In the genomic region with DNA sequence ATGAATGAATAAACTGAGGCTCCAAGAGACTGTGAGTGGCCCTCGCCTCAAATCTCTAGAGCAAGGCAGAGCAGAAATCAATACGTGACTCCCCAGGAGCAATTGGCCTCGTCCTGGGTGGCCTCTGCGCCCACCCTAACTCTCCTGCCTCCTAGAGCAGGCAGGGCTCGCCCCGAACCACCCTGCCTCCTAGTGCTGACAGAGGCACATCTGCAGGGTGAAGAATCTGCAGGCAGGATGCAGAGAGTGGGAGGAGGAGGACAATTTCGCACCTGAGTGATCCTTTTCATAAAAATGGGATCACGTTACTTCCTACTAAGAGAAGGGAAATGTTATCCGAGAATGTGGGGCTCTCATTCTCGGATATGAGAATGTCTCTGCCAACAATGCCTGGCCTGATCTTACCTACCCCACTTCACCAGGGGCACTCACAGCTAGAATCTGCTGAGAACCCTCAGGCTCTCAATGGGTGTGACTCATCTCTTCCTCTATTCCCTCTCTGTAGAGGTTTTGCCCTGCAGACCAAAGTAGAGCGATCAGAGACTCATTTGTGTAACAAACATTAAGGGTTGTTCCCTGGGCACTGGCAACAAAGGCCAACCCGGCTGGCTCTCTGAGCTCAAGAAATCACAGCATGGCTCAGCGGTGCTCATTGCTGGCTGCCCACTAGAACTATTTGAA, we compare ENCODE assay signal across 9 cellular contexts.
DNase-seq lines count a peak whose midpoint lies in the region; ATAC-seq and TF ChIP-seq lines count a peak whose summit lies in the region.
"Had no signal": no experiment of that assay in that cellular context is flagged by ENCODE, and none has a peak within 500 bp of the region (broad histone marks: within the 10 kb centered on the region; RNA-seq: fewer than 3 reads in every experiment).

No MANE protein-coding gene starts in this region.

- H3K27me3 ChIP-seq in Peyer's patch (no peaks in the 10 kb centered on the region), lower lobe of right lung (ENCODE audit: low read depth) (no peaks in the 10 kb centered on the region), gastrocnemius medialis (no peaks in the 10 kb centered on the region)

- peak; percentile 50 for ATAC-seq in GM21825 (IDR thresholded peaks at IDR 0.05; ENCODE audit: unreplicated experiment)
- ATAC-seq in activated naive CD8-positive, alpha-beta T cell treated with anti-CD3 and anti-CD28 coated beads, Interleukin-2, amount 10 ng/mL, durations not matched to agents 7 days and 5 days (ENCODE audit: low read depth), result peak; percentile 77
- ATAC-seq in lower lobe of right lung, result peak; percentile 70 to 73
- ATAC-seq in gastrocnemius medialis, result no peak
- ATAC-seq: Panc1 had no signal

- TF ChIP-seq CTCF in Peyer's patch (IDR thresholded peaks at IDR 0.05) (no peak), lower lobe of right lung (IDR thresholded peaks at IDR 0.05) (no peak), gastrocnemius medialis (IDR thresholded peaks at IDR 0.05 in 4 of 5, conservative IDR thresholded peaks at IDR 0.05 in 1 of 5) (no peak)

- H3K4me3 Mint-ChIP-seq in activated naive CD8-positive, alpha-beta T cell treated with anti-CD3 and anti-CD28 coated beads, Interleukin-2, amount 10 ng/mL, durations not matched to agents 7 days and 5 days, result peak overlapping the region; percentile 74

- peaks cover 0 to 19% (median 10%) of the 10 kb centered on the region in 4 donors for H3K4me1 ChIP-seq in Peyer's patch
- peaks cover 12% of the 10 kb centered on the region for H3K4me1 ChIP-seq in lower lobe of right lung
- no peaks in the 10 kb centered on the region for H3K4me1 ChIP-seq in gastrocnemius medialis

- H3K9me3 ChIP-seq in Peyer's patch (no peaks in the 10 kb centered on the region), lower lobe of right lung (no peaks in the 10 kb centered on the region), gastrocnemius medialis (no peaks in the 10 kb centered on the region)

- peaks cover 50% of the 10 kb centered on the region for H3K4me1 Mint-ChIP-seq in activated naive CD8-positive, alpha-beta T cell treated with anti-CD3 and anti-CD28 coated beads, Interleukin-2, amount 10 ng/mL, durations not matched to agents 7 days and 5 days

- H3K27ac Mint-ChIP-seq in activated naive CD8-positive, alpha-beta T cell treated with anti-CD3 and anti-CD28 coated beads, Interleukin-2, amount 10 ng/mL, durations not matched to agents 7 days and 5 days, result peak overlapping the region; percentile 92

- in situ Hi-C loops in KBM-7 (cut with MboI; ENCODE audit: low pct_unique_long_range_greater_than_20kb, low sequenced_read_pairs), result no loop called here
- in situ Hi-C loops in gastrocnemius medialis (cut with MboI; ENCODE audit: low sequenced_read_pairs in 4 of 4), result no loop called here

- H3K36me3 ChIP-seq in Peyer's patch (no peaks in the 10 kb centered on the region), lower lobe of right lung (no peaks in the 10 kb centered on the region), gastrocnemius medialis (no peaks in the 10 kb centered on the region)

- H3K36me3 Mint-ChIP-seq in activated naive CD8-positive, alpha-beta T cell treated with anti-CD3 and anti-CD28 coated beads, Interleukin-2, amount 10 ng/mL, durations not matched to agents 7 days and 5 days, result peaks cover 13% of the 10 kb centered on the region

- peaks cover 2% of the 10 kb centered on the region for H3K9me3 Mint-ChIP-seq in activated naive CD8-positive, alpha-beta T cell treated with anti-CD3 and anti-CD28 coated beads, Interleukin-2, amount 10 ng/mL, durations not matched to agents 7 days and 5 days

- H3K27ac ChIP-seq in Peyer's patch (peak overlapping the region in 2 of 4 donors; percentile 35 to 75), lower lobe of right lung (peak overlapping the region; percentile 56), gastrocnemius medialis (no peak overlapping the region)

- intact Hi-C loops in lower lobe of right lung (cut with DNase I), result no loop called here
- intact Hi-C loops in gastrocnemius medialis (cut with DNase I; ENCODE audit: low total_unique reads), result no loop called here

- DNase-seq in EL (peak; percentile 73), KBM-7 (peak; percentile 72), Peyer's patch (peak in 2 of 3 donors; percentile 42 to 52), lower lobe of right lung (no peak), NCI-H2227 (lab: John Stamatoyannopoulos, UW; ENCODE audit: unreplicated experiment) (no peak), gastrocnemius medialis (no peak)
- peak; percentile 56 for DNase-seq in activated naive CD8-positive, alpha-beta T cell treated with anti-CD3 and anti-CD28 coated beads, Interleukin-2, amount 10 ng/mL, durations not matched to agents 7 days and 5 days

- no peak overlapping the region for H3K4me3 ChIP-seq in Peyer's patch
- no peak overlapping the region for H3K4me3 ChIP-seq in lower lobe of right lung
- H3K4me3 ChIP-seq in gastrocnemius medialis, result no peak overlapping the region

- H3K27me3 Mint-ChIP-seq in activated naive CD8-positive, alpha-beta T cell treated with anti-CD3 and anti-CD28 coated beads, Interleukin-2, amount 10 ng/mL, durations not matched to agents 7 days and 5 days, result no peaks in the 10 kb centered on the region

- TF ChIP-seq POLR2A in Peyer's patch (IDR thresholded peaks at IDR 0.05) (no peak), gastrocnemius medialis (IDR thresholded peaks at IDR 0.05) (no peak)

- POLR2A ChIA-PET in activated naive CD8-positive, alpha-beta T cell treated with anti-CD3 and anti-CD28 coated beads, Interleukin-2, amount 10 ng/mL, durations not matched to agents 7 days and 5 days (lab: Charles Lee), result interaction anchor here (0.8 to 3.0 kb wide), 7 partner anchors 11 to 463 kb away, joined by 3 to 28 read pairs (median 10); partner anchors contain the start of gene ETV6

Comparison
In these comparisons a context has a peak if more than half of its experiments do, and no peak if none do; other contexts are left out.
1. DNase-seq: peak in EL (single experiment), KBM-7 (single experiment), Peyer's patch (2 of 3) and activated naive CD8-positive, alpha-beta T cell treated with anti-CD3 and anti-CD28 coated beads, Interleukin-2, amount 10 ng/mL, durations not matched to agents 7 days and 5 days (single experiment); none in lower lobe of right lung (single experiment), NCI-H2227 (single experiment) and gastrocnemius medialis (0 of 2).
2. ATAC-seq: peak in GM21825 (single experiment), activated naive CD8-positive, alpha-beta T cell treated with anti-CD3 and anti-CD28 coated beads, Interleukin-2, amount 10 ng/mL, durations not matched to agents 7 days and 5 days (single experiment) and lower lobe of right lung (2 of 2); none in gastrocnemius medialis (0 of 2).